26 cellular contexts compared by ENCODE assay signal in the genomic region with DNA sequence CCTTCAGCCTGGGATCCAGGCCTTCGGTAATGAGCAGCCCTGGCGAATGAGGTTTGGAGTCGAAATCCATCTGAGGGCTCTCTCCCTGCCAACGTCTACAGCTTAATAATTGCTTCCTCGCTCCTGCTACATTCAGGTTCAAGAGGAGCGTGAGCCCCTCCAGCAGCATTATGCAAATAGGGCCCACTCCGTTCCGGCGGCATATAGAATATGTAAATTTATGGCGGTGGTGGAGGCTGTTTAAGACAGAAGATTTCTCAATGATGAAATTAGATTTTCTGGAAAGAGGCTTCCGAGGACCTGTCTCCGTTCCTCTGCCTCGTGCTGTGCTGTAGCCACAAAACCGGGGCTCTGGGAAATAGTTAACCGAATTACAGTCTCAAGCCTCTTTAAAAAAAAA.
"Had no signal": no experiment of that assay in that cellular context is flagged by ENCODE, and none has a peak within 500 bp of the region (broad histone marks: within the 10 kb centered on the region; RNA-seq: fewer than 3 reads in every experiment).

No MANE protein-coding gene starts in this region.

- H3K27ac Mint-ChIP-seq: immature natural killer cell; mesothelial cell of epicardium; naive B cell; natural killer cell; nephron progenitor cell; stimulated activated effector memory CD8-positive, alpha-beta T cell treated with anti-CD3 and anti-CD28 coated beads, Interleukin-12 subunit alpha, Interleukin-12 subunit beta, amount 100 ng/mL, for 72 hours; stimulated activated naive CD8-positive, alpha-beta T cell treated with anti-CD3 and anti-CD28 coated beads, Interleukin-15, amount 100 ng/mL, for 72 hours; type B pancreatic cell had no signal

- H3K9me3 ChIP-seq: left ventricle myocardium inferior, neutrophil, psoas muscle, spleen, tibial nerve, uterus had no signal

- H3K27me3 ChIP-seq: uterus had no signal

- H3K4me1 Mint-ChIP-seq: immature natural killer cell; natural killer cell; stimulated activated effector memory CD8-positive, alpha-beta T cell treated with anti-CD3 and anti-CD28 coated beads, Interleukin-12 subunit alpha, Interleukin-12 subunit beta, amount 100 ng/mL, for 72 hours; stimulated activated naive CD8-positive, alpha-beta T cell treated with anti-CD3 and anti-CD28 coated beads, Interleukin-15, amount 100 ng/mL, for 72 hours had no signal

- DNase-seq: immature natural killer cell; kidney; left colon; left ventricle myocardium inferior; mesendoderm; naive B cell; natural killer cell; nephron progenitor cell; occipital lobe; psoas muscle; right cardiac atrium; spleen; stimulated activated CD4-positive, alpha-beta T cell treated with anti-CD3 and anti-CD28 coated beads, Interleukin-4, amount 100 ng/mL, for 24 hours; stimulated activated naive CD4-positive, alpha-beta T cell; stimulated activated naive CD8-positive, alpha-beta T cell treated with anti-CD3 and anti-CD28 coated beads, Interleukin-15, amount 100 ng/mL, for 72 hours; substantia nigra; uterus had no signal

- H3K9me3 Mint-ChIP-seq: immature natural killer cell; mesothelial cell of epicardium; natural killer cell; nephron progenitor cell; stimulated activated effector memory CD8-positive, alpha-beta T cell treated with anti-CD3 and anti-CD28 coated beads, Interleukin-12 subunit alpha, Interleukin-12 subunit beta, amount 100 ng/mL, for 72 hours; stimulated activated naive CD8-positive, alpha-beta T cell treated with anti-CD3 and anti-CD28 coated beads, Interleukin-15, amount 100 ng/mL, for 72 hours; type B pancreatic cell had no signal

- H3K36me3 ChIP-seq: left ventricle myocardium inferior, neutrophil, spleen, tibial nerve, uterus had no signal

- H3K4me3 Mint-ChIP-seq: immature natural killer cell; mesothelial cell of epicardium; naive B cell; natural killer cell; nephron progenitor cell; stimulated activated effector memory CD8-positive, alpha-beta T cell treated with anti-CD3 and anti-CD28 coated beads, Interleukin-12 subunit alpha, Interleukin-12 subunit beta, amount 100 ng/mL, for 72 hours; stimulated activated naive CD8-positive, alpha-beta T cell treated with anti-CD3 and anti-CD28 coated beads, Interleukin-15, amount 100 ng/mL, for 72 hours; type B pancreatic cell had no signal

- ATAC-seq: left colon; natural killer cell; psoas muscle; right cardiac atrium; sciatic nerve; stimulated activated effector memory CD8-positive, alpha-beta T cell treated with anti-CD3 and anti-CD28 coated beads, Interleukin-12 subunit alpha, Interleukin-12 subunit beta, amount 100 ng/mL, for 72 hours; stimulated activated naive CD8-positive, alpha-beta T cell treated with anti-CD3 and anti-CD28 coated beads, Interleukin-15, amount 100 ng/mL, for 72 hours had no signal

- H3K4me3 ChIP-seq: left ventricle myocardium inferior, lung, psoas muscle, skin epidermis, spleen, tibial nerve, uterus had no signal

- H3K4me1 ChIP-seq: left ventricle myocardium inferior, parathyroid adenoma, psoas muscle, spleen, tibial nerve, uterus had no signal

- H3K36me3 Mint-ChIP-seq: immature natural killer cell; mesothelial cell of epicardium; naive B cell; natural killer cell; stimulated activated effector memory CD8-positive, alpha-beta T cell treated with anti-CD3 and anti-CD28 coated beads, Interleukin-12 subunit alpha, Interleukin-12 subunit beta, amount 100 ng/mL, for 72 hours; type B pancreatic cell had no signal

- H3K27ac ChIP-seq: left ventricle myocardium inferior, neutrophil, parathyroid adenoma, psoas muscle, skin epidermis, spleen, tibial nerve, uterus had no signal
